In genomic region chr16:29821663-29822115, GRCh38 we compare ENCODE assay signal across 9 cellular contexts. TPM values are rescaled to one million over a fixed set of nuclear protein-coding genes. Genes with fewer than 3 reads are reported as not detected.
DNase-seq lines count a peak whose midpoint lies in the region; ATAC-seq and TF ChIP-seq lines count a peak whose summit lies in the region.
"Had no signal": no experiment of that assay in that cellular context is flagged by ENCODE, and none has a peak within 500 bp of the region (broad histone marks: within the 10 kb centered on the region; RNA-seq: fewer than 3 reads in every experiment).

No MANE protein-coding gene starts in this region.

- H3K4me3 Mint-ChIP-seq in activated CD4-positive, alpha-beta T cell treated with anti-CD3 and anti-CD28 coated beads, Interleukin-2, amount 10 ng/mL, durations not matched to agents 24 days and 14 days = peak overlapping the region; percentile 99
- peak overlapping the region; percentile 87 for H3K4me3 Mint-ChIP-seq in activated naive CD8-positive, alpha-beta T cell treated with anti-CD3 and anti-CD28 coated beads, Interleukin-2, amount 50 U/mL, for 24 hours

- H3K27ac ChIP-seq in layer of hippocampus (ENCODE audit: low read depth, low read length) (peak overlapping the region; percentile 72), thymus (ENCODE audit: low read depth) (peak overlapping the region; percentile 84)

- peaks cover 21% of the 10 kb centered on the region for H3K36me3 ChIP-seq in thymus (ENCODE audit: control insufficient read depth, insufficient read depth)

- no peak for TF ChIP-seq CTCF in GM13977 (IDR thresholded peaks at IDR 0.05; ENCODE audit: extremely low read depth, insufficient read depth, missing control alignments)

- H3K4me1 ChIP-seq in thymus (ENCODE audit: control insufficient read depth, insufficient read depth, low read length) = peaks cover 54% of the 10 kb centered on the region

- in situ Hi-C loops in GM13977 (cut with MboI; ENCODE audit: low pct_unique_long_range_greater_than_20kb, low sequenced_read_pairs, unreplicated experiment) = no loop called here

- H3K27ac Mint-ChIP-seq in activated CD4-positive, alpha-beta T cell treated with anti-CD3 and anti-CD28 coated beads, Interleukin-2, amount 10 ng/mL, durations not matched to agents 24 days and 14 days = peak overlapping the region; percentile 91
- peak overlapping the region; percentile 93 for H3K27ac Mint-ChIP-seq in activated naive CD8-positive, alpha-beta T cell treated with anti-CD3 and anti-CD28 coated beads, Interleukin-2, amount 50 U/mL, for 24 hours

- intact Hi-C loops in activated CD4-positive, alpha-beta T cell treated with anti-CD3 and anti-CD28 coated beads, Interleukin-2, amount 10 ng/mL, durations not matched to agents 24 days and 14 days (cut with micrococcal nuclease) = no loop called here

- H3K27me3 ChIP-seq in layer of hippocampus (ENCODE audit: control insufficient read depth, insufficient read depth, low read length) (no peaks in the 10 kb centered on the region), thymus (ENCODE audit: control insufficient read depth, insufficient read depth) (no peaks in the 10 kb centered on the region)

- WGBS in thymus = 89% methylated on average over 7 of the region's 7 CpGs

- peaks cover 62% of the 10 kb centered on the region for H3K4me1 Mint-ChIP-seq in activated CD4-positive, alpha-beta T cell treated with anti-CD3 and anti-CD28 coated beads, Interleukin-2, amount 10 ng/mL, durations not matched to agents 24 days and 14 days
- H3K4me1 Mint-ChIP-seq in activated naive CD8-positive, alpha-beta T cell treated with anti-CD3 and anti-CD28 coated beads, Interleukin-2, amount 50 U/mL, for 24 hours = peaks cover 90% of the 10 kb centered on the region

- peaks cover 39% of the 10 kb centered on the region for H3K36me3 Mint-ChIP-seq in activated CD4-positive, alpha-beta T cell treated with anti-CD3 and anti-CD28 coated beads, Interleukin-2, amount 10 ng/mL, durations not matched to agents 24 days and 14 days (ENCODE audit: low read depth)
- H3K36me3 Mint-ChIP-seq in activated naive CD8-positive, alpha-beta T cell treated with anti-CD3 and anti-CD28 coated beads, Interleukin-2, amount 50 U/mL, for 24 hours (ENCODE audit: low read depth) = peaks cover 20% of the 10 kb centered on the region

- no peaks in the 10 kb centered on the region for H3K27me3 Mint-ChIP-seq in activated CD4-positive, alpha-beta T cell treated with anti-CD3 and anti-CD28 coated beads, Interleukin-2, amount 10 ng/mL, durations not matched to agents 24 days and 14 days
- no peaks in the 10 kb centered on the region for H3K27me3 Mint-ChIP-seq in activated naive CD8-positive, alpha-beta T cell treated with anti-CD3 and anti-CD28 coated beads, Interleukin-2, amount 50 U/mL, for 24 hours

- ATAC-seq in activated naive CD8-positive, alpha-beta T cell treated with anti-CD3 and anti-CD28 coated beads, Interleukin-2, amount 50 U/mL, for 24 hours = no peak
- ATAC-seq in HG03045 (IDR thresholded peaks at IDR 0.05; ENCODE audit: unreplicated experiment) (no peak), GM21381 (IDR thresholded peaks at IDR 0.05; ENCODE audit: unreplicated experiment) (no peak)

- H3K9me3 ChIP-seq in thymus (ENCODE audit: control insufficient read depth) = no peaks in the 10 kb centered on the region

- DNase-seq in activated CD4-positive, alpha-beta T cell treated with anti-CD3 and anti-CD28 coated beads, Interleukin-2, amount 10 ng/mL, durations not matched to agents 24 days and 14 days = no peak
- no peak for DNase-seq in activated CD4-positive, alpha-beta T cell treated with anti-CD3 and anti-CD28 coated beads, Interleukin-2, amount 50 U/mL, for 48 hours
- DNase-seq in activated naive CD8-positive, alpha-beta T cell treated with anti-CD3 and anti-CD28 coated beads, Interleukin-2, amount 50 U/mL, for 24 hours = no peak
- no peak for DNase-seq in GM13977 (ENCODE audit: low spot score)
- DNase-seq: DMS53 had no signal

- H3K4me3 ChIP-seq in thymus (ENCODE audit: low read length) = peak overlapping the region; percentile 73

- no peaks in the 10 kb centered on the region for H3K9me3 Mint-ChIP-seq in activated CD4-positive, alpha-beta T cell treated with anti-CD3 and anti-CD28 coated beads, Interleukin-2, amount 10 ng/mL, durations not matched to agents 24 days and 14 days
- no peaks in the 10 kb centered on the region for H3K9me3 Mint-ChIP-seq in activated naive CD8-positive, alpha-beta T cell treated with anti-CD3 and anti-CD28 coated beads, Interleukin-2, amount 50 U/mL, for 24 hours

RNA-seq across cellular contexts. Expression of gene MVP, which starts 1.4 kb away (rescaled TPM):
- 116 and 122 TPM in 2 replicates for total RNA-seq in activated CD4-positive, alpha-beta T cell treated with anti-CD3 and anti-CD28 coated beads, Interleukin-2, amount 10 ng/mL, durations not matched to agents 24 days and 14 days
- polyA plus RNA-seq in thymus = 165 TPM

RNA-seq across cellular contexts. Expression of gene PAGR1, which starts 5.7 kb away (rescaled TPM):
- total RNA-seq in activated CD4-positive, alpha-beta T cell treated with anti-CD3 and anti-CD28 coated beads, Interleukin-2, amount 10 ng/mL, durations not matched to agents 24 days and 14 days = 25.8 and 27.0 TPM in 2 replicates
- polyA plus RNA-seq in thymus = 36.0 TPM

RNA-seq across cellular contexts. Expression of gene PRRT2, which starts 9.7 kb away (rescaled TPM):
- 1.6 and 1.7 TPM in 2 replicates for total RNA-seq in activated CD4-positive, alpha-beta T cell treated with anti-CD3 and anti-CD28 coated beads, Interleukin-2, amount 10 ng/mL, durations not matched to agents 24 days and 14 days
- polyA plus RNA-seq in thymus = 1.0 TPM

RNA-seq across cellular contexts. Expression of gene MAZ, which starts 15.4 kb away (rescaled TPM):
- 378 and 380 TPM in 2 replicates for total RNA-seq in activated CD4-positive, alpha-beta T cell treated with anti-CD3 and anti-CD28 coated beads, Interleukin-2, amount 10 ng/mL, durations not matched to agents 24 days and 14 days
- 178 TPM for polyA plus RNA-seq in thymus

RNA-seq across cellular contexts. Expression of gene KIF22, which starts 31.1 kb away (rescaled TPM):
- total RNA-seq in activated CD4-positive, alpha-beta T cell treated with anti-CD3 and anti-CD28 coated beads, Interleukin-2, amount 10 ng/mL, durations not matched to agents 24 days and 14 days = 132 TPM in 2 replicates
- polyA plus RNA-seq in thymus = 82.5 TPM
